8 cellular contexts compared by ENCODE assay signal in genomic region chr16:75566040-75566888, GRCh38. TPM values are rescaled to one million over a fixed set of nuclear protein-coding genes. Genes with fewer than 3 reads are reported as not detected.
DNase-seq lines count a peak whose midpoint lies in the region; ATAC-seq and TF ChIP-seq lines count a peak whose summit lies in the region.

TSS of gene GABARAPL2 (plus strand) at chr16:75566379. CDS start at chr16:75566487, 108 bp downstream.

- peaks cover 7% of the 10 kb centered on the region; the same call in 1 of the 2 replicates for H4K20me1 ChIP-seq in DOHH2 (ENCODE audit: control insufficient read depth, insufficient read depth, low read depth, low read length)
- peaks cover 17% of the 10 kb centered on the region for H4K20me1 ChIP-seq in GM23338 (replicated peaks; ENCODE audit: insufficient read depth)

- CTCF ChIA-PET in RWPE1 (lab: Yijun Ruan, JAX), result interaction anchor here (0.6 to 1.7 kb wide), 2 partner anchors 101 to 103 kb away, joined by 3 to 4 read pairs; no protein-coding TSS in a partner anchor

- H3K4me2 ChIP-seq in DOHH2 (ENCODE audit: low read length), result peak within 1 kb of the TSS; percentile 94
- peak within 1 kb of the TSS; percentile 99 for H3K4me2 ChIP-seq in GM23338

- H3K27ac ChIP-seq in DOHH2 (ENCODE audit: low read depth, low read length), result peak within 1 kb of the TSS; percentile 71
- H3K27ac ChIP-seq in GM23338 (ENCODE audit: low read depth), result no peak within 1 kb of the TSS
- peak within 1 kb of the TSS; percentile 66 for H3K27ac ChIP-seq in RWPE1

- no peaks in the 10 kb centered on the region for H3K9me3 ChIP-seq in DOHH2 (ENCODE audit: control insufficient read depth, insufficient read depth, low read length)

- no peaks in the 10 kb centered on the region for H3K9me2 ChIP-seq in DOHH2 (replicated peaks; ENCODE audit: control insufficient read depth, low read length)
- no peaks in the 10 kb centered on the region for H3K9me2 ChIP-seq in GM23338 (ENCODE audit: insufficient read depth)

- H3K4me3 Mint-ChIP-seq in GM23338, result peak within 1 kb of the TSS; percentile 93
- H3K4me3 Mint-ChIP-seq in natural killer cell treated with Interleukin-12 subunit alpha and Interleukin-12 subunit beta and Interleukin-15 and Interleukin-18, amount 100 ng/mL, for 72 hours, result peak within 1 kb of the TSS; percentile 93

- no peaks in the 10 kb centered on the region for H3K9me3 Mint-ChIP-seq in GM23338
- no peaks in the 10 kb centered on the region for H3K9me3 Mint-ChIP-seq in natural killer cell treated with Interleukin-12 subunit alpha and Interleukin-12 subunit beta and Interleukin-15 and Interleukin-18, amount 100 ng/mL, for 72 hours

- H3K4me1 ChIP-seq in DOHH2 (ENCODE audit: control insufficient read depth, low read length), result peaks cover 60% of the 10 kb centered on the region
- H3K4me1 ChIP-seq in GM23338 (ENCODE audit: insufficient read depth), result peaks cover 24% of the 10 kb centered on the region

- H3K79me2 ChIP-seq in DOHH2 (ENCODE audit: control insufficient read depth, low read length) (peaks cover 36% of the 10 kb centered on the region), GM23338 (replicated peaks; ENCODE audit: insufficient read depth) (peaks cover 21% of the 10 kb centered on the region)

- DNase-seq in GM23338 (ENCODE audit: low spot score) (peak; percentile 97), Kasumi-1 (lab: John Stamatoyannopoulos, UW) (peak; percentile 81 to 88), RWPE1 (ENCODE audit: low spot score) (peak; percentile 73), fibroblast of peridontal ligament (ENCODE audit: extremely low read depth) (peak; percentile 57)
- peak; percentile 87 for DNase-seq in activated T-helper 9 cell treated with anti-CD3 and anti-CD28 coated beads, Interleukin-2, amount 50 U/mL, for 16 hours (ENCODE audit: low read depth)
- DNase-seq in natural killer cell treated with Interleukin-12 subunit alpha and Interleukin-12 subunit beta and Interleukin-15 and Interleukin-18, amount 100 ng/mL, for 72 hours (ENCODE audit: low spot score), result peak; percentile 93
- peak; percentile 85 for DNase-seq in stimulated activated naive CD4-positive, alpha-beta T cell treated with Interleukin-2 at 50 U/mL for 16 hours (lab: John Stamatoyannopoulos, UW)

- peaks cover 14% of the 10 kb centered on the region for H3F3A ChIP-seq in DOHH2 (ENCODE audit: control insufficient read depth, insufficient read depth)
- H3F3A ChIP-seq in GM23338 (replicated peaks; ENCODE audit: low read depth), result peaks cover 3% of the 10 kb centered on the region; the same call in 1 of the 2 replicates

- H3K36me3 Mint-ChIP-seq in GM23338 (ENCODE audit: low read depth), result peaks cover 21% of the 10 kb centered on the region
- no peaks in the 10 kb centered on the region for H3K36me3 Mint-ChIP-seq in natural killer cell treated with Interleukin-12 subunit alpha and Interleukin-12 subunit beta and Interleukin-15 and Interleukin-18, amount 100 ng/mL, for 72 hours

- H3K36me3 ChIP-seq in DOHH2 (ENCODE audit: control insufficient read depth, low read length), result peaks cover 40% of the 10 kb centered on the region
- H3K36me3 ChIP-seq in GM23338 (ENCODE audit: insufficient read depth), result peaks cover 24% of the 10 kb centered on the region; the same call in 1 of the 2 replicates

- H3K27me3 ChIP-seq in DOHH2 (ENCODE audit: control insufficient read depth, low read length) (no peaks in the 10 kb centered on the region), GM23338 (ENCODE audit: insufficient read depth) (no peaks in the 10 kb centered on the region)

- H3K4me3 ChIP-seq in DOHH2 (ENCODE audit: low read length) (peak within 1 kb of the TSS; percentile 99), GM23338 (peak within 1 kb of the TSS; percentile 99)

- H3K27me3 Mint-ChIP-seq in GM23338 (ENCODE audit: insufficient read depth, low read depth, poor library complexity), result peaks cover 10% of the 10 kb centered on the region
- H3K27me3 Mint-ChIP-seq in natural killer cell treated with Interleukin-12 subunit alpha and Interleukin-12 subunit beta and Interleukin-15 and Interleukin-18, amount 100 ng/mL, for 72 hours, result peaks cover 14 to 21% of the 10 kb centered on the region in 2 donors

- H3K27ac Mint-ChIP-seq in GM23338, result peak within 1 kb of the TSS; percentile 83
- peak within 1 kb of the TSS; percentile 39 to 87 for H3K27ac Mint-ChIP-seq in natural killer cell treated with Interleukin-12 subunit alpha and Interleukin-12 subunit beta and Interleukin-15 and Interleukin-18, amount 100 ng/mL, for 72 hours

- POLR2A ChIA-PET in RWPE1 (lab: Yijun Ruan, JAX; ENCODE audit: low non-redundant PET), result no interaction called here

- TF ChIP-seq CTCF in DOHH2 (IDR thresholded peaks at IDR 0.05; ENCODE audit: low read depth, low read length, poor library complexity, severe bottlenecking) (no peak), GM23338 (conservative IDR thresholded peaks at IDR 0.05; ENCODE audit: low read depth in 2 of 2) (no peak), RWPE1 (conservative IDR thresholded peaks at IDR 0.05; ENCODE audit: low read depth) (no peak)

- peak within 1 kb of the TSS; percentile 100 for H2AFZ ChIP-seq in GM23338

- peaks cover 27% of the 10 kb centered on the region for H3K4me1 Mint-ChIP-seq in GM23338
- H3K4me1 Mint-ChIP-seq in natural killer cell treated with Interleukin-12 subunit alpha and Interleukin-12 subunit beta and Interleukin-15 and Interleukin-18, amount 100 ng/mL, for 72 hours (ENCODE audit: low read depth in 2 of 2), result peaks cover 14 to 22% of the 10 kb centered on the region in 2 donors

- peak; percentile 82 for ATAC-seq in GM23338
- ATAC-seq in natural killer cell treated with Interleukin-12 subunit alpha and Interleukin-12 subunit beta and Interleukin-15 and Interleukin-18, amount 100 ng/mL, for 72 hours, result peak; percentile 92 to 96

TF ChIP-seq in GM23338, 12 proteins besides CTCF, POLR2A, EP300 and RAD21:
- no peak for TF ChIP-seq ZNF114 (CRISPR knock-in tag; IDR thresholded peaks at IDR 0.05)
- peak; percentile 94 for TF ChIP-seq POLR2AphosphoS5 (IDR thresholded peaks at IDR 0.05; ENCODE audit: low read depth)
- TF ChIP-seq CREB1 (CRISPR knock-in tag; IDR thresholded peaks at IDR 0.05; ENCODE audit: low read depth), result peak; percentile 67

RNA-seq across cellular contexts. Expression of gene GABARAPL2, which starts in this region (rescaled TPM):
- 47.8 and 71.7 TPM in 2 replicates for total RNA-seq in GM23338 (2014; rRNA removed; shearing (Covaris generic))
- 121 and 130 TPM in 2 replicates for polyA plus RNA-seq in GM23338 (2016; fragmentation: Nextera tagmentation; extraction: Ambion mirVana)
- 10 to 100 TPM; 51.5 to 75.9 TPM for total RNA-seq in natural killer cell treated with Interleukin-12 subunit alpha and Interleukin-12 subunit beta and Interleukin-15 and Interleukin-18, amount 100 ng/mL, for 72 hours
